ENCODE assay signal across 25 cellular contexts in the genomic region with DNA sequence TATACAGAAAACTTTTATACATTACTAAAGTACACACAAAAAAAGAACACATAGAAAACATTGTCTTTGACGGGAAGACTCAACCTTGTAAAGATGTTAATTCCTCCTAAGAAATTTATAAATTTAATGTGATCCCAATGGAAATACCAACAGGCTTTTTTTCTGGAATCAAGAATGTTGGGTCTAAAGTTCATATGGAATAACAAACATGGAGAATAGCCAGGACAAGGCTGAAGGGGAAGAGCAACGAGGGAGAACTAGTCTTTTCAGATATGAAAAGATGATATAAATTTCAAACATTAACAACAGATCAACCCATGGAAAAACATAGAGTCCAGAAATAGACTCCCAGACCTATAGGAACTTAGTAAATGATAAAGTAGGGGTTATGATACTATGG.
"Had no signal": no experiment of that assay in that cellular context is flagged by ENCODE, and none has a peak within 500 bp of the region (broad histone marks: within the 10 kb centered on the region; RNA-seq: fewer than 3 reads in every experiment).

No MANE protein-coding gene starts in this region.

- ATAC-seq: effector memory CD8-positive, alpha-beta T cell; gastroesophageal sphincter; left cardiac atrium; naive thymus-derived CD8-positive, alpha-beta T cell; sciatic nerve had no signal

- H3K4me3 ChIP-seq: esophagus squamous epithelium, gastroesophageal sphincter, neural progenitor cell, pancreas, prostate gland, spleen, stomach, thoracic aorta, transverse colon had no signal

- DNase-seq: effector memory CD8-positive, alpha-beta T cell; esophagus squamous epithelium; foreskin fibroblast; glutamatergic neuron; immature natural killer cell; left cardiac atrium; mammary epithelial cell; naive thymus-derived CD8-positive, alpha-beta T cell; nucleus accumbens; pancreas; spleen; stimulated activated CD4-positive, alpha-beta T cell treated with anti-CD3 and anti-CD28 coated beads, Interleukin-15, amount 100 ng/mL, for 24 hours; stimulated activated CD4-positive, alpha-beta T cell treated with anti-CD3 and anti-CD28 coated beads, Interleukin-1b, Interleukin-23, amount 100 ng/mL, for 48 hours; stimulated activated CD4-positive, alpha-beta T cell treated with anti-CD3 and anti-CD28 coated beads, Interleukin-4, amount 100 ng/mL, for 4 hours; stimulated activated naive B cell treated with anti-CD40 and anti-IgM and Interleukin-4, amounts not matched to agents 10 μg/mL and 1 μg/mL and 100 μg/mL, for 72 hours; stomach; substantia nigra had no signal

- H3K36me3 ChIP-seq: gastroesophageal sphincter, neural progenitor cell, pancreas, prostate gland, thoracic aorta, transverse colon had no signal

- H2AFZ ChIP-seq: neural progenitor cell had no signal

- H3K4me3 Mint-ChIP-seq: dendritic cell treated with granulocyte-macrophage colony-stimulating factor and Interleukin-4, amounts not matched to agents 40 ng/mL and 50 ng/mL, for 4 days; effector memory CD8-positive, alpha-beta T cell; immature natural killer cell; neural progenitor cell had no signal

- H3K9me3 Mint-ChIP-seq: dendritic cell treated with granulocyte-macrophage colony-stimulating factor and Interleukin-4, amounts not matched to agents 40 ng/mL and 50 ng/mL, for 4 days; effector memory CD8-positive, alpha-beta T cell; immature natural killer cell; naive thymus-derived CD8-positive, alpha-beta T cell; stimulated activated naive B cell treated with anti-CD40 and anti-IgM and Interleukin-4, amounts not matched to agents 10 μg/mL and 1 μg/mL and 100 μg/mL, for 72 hours had no signal

- H3K27ac ChIP-seq: epithelial cell of prostate, esophagus squamous epithelium, gastroesophageal sphincter, neural progenitor cell, pancreas, prostate gland, spleen, stomach, thoracic aorta had no signal

- H3K9me3 ChIP-seq: esophagus squamous epithelium, gastroesophageal sphincter, pancreas, prostate gland, spleen, stomach, thoracic aorta, transverse colon had no signal

- H3K27ac Mint-ChIP-seq: dendritic cell treated with granulocyte-macrophage colony-stimulating factor and Interleukin-4, amounts not matched to agents 40 ng/mL and 50 ng/mL, for 4 days; effector memory CD8-positive, alpha-beta T cell; neural progenitor cell; stimulated activated naive B cell treated with anti-CD40 and anti-IgM and Interleukin-4, amounts not matched to agents 10 μg/mL and 1 μg/mL and 100 μg/mL, for 72 hours had no signal

- H3K4me2 ChIP-seq: neural progenitor cell had no signal

- H3K27me3 Mint-ChIP-seq: dendritic cell treated with granulocyte-macrophage colony-stimulating factor and Interleukin-4, amounts not matched to agents 40 ng/mL and 50 ng/mL, for 4 days; effector memory CD8-positive, alpha-beta T cell; naive thymus-derived CD8-positive, alpha-beta T cell; stimulated activated naive B cell treated with anti-CD40 and anti-IgM and Interleukin-4, amounts not matched to agents 10 μg/mL and 1 μg/mL and 100 μg/mL, for 72 hours had no signal

- H3K27me3 ChIP-seq: esophagus squamous epithelium, gastroesophageal sphincter, neural progenitor cell, pancreas, spleen, stomach, transverse colon had no signal

- H3K9ac ChIP-seq: neural progenitor cell had no signal
